Comparison of ENCODE assay signal across 1 cellular context in genomic region chr4:150583287-150584197, GRCh38.
A peak's percentile ranks its signal among the peaks of the same experiment; 100 is the strongest.
TF ChIP-seq lines count a peak whose summit lies in the region.

No MANE protein-coding gene starts in this region.

TF ChIP-seq in WTC11, 78 proteins besides CTCF, POLR2A, EP300 and RAD21 (continued from another document):
- TF ChIP-seq FOXP4 (CRISPR knock-in tag; IDR thresholded peaks at IDR 0.05) (0 out of 2 replicates have a peak, but pooled peaks have one; percentile 39), FOXP1 (CRISPR knock-in tag; IDR thresholded peaks at IDR 0.05; ENCODE audit: borderline replicate concordance) (0 out of 2 replicates have a peak, but pooled peaks have one; percentile 15), ZNF416 (CRISPR knock-in tag; IDR thresholded peaks at IDR 0.05) (no peak), USF2 (CRISPR knock-in tag; IDR thresholded peaks at IDR 0.05) (peak; percentile 21; the same call in 1 of the 2 replicates), E2F4 (CRISPR knock-in tag; IDR thresholded peaks at IDR 0.05; ENCODE audit: borderline replicate concordance, low read depth) (no peak), ZNF219 (CRISPR knock-in tag; IDR thresholded peaks at IDR 0.05; ENCODE audit: borderline replicate concordance) (no peak), SMAD4 (CRISPR knock-in tag; IDR thresholded peaks at IDR 0.05) (no peak), CREM (CRISPR knock-in tag; IDR thresholded peaks at IDR 0.05) (no peak), ATF3 (CRISPR knock-in tag; conservative IDR thresholded peaks at IDR 0.05) (no peak), EMX1 (CRISPR knock-in tag; IDR thresholded peaks at IDR 0.05) (no peak), TEAD1 (CRISPR knock-in tag; IDR thresholded peaks at IDR 0.05) (no peak), TP53 (CRISPR knock-in tag; IDR thresholded peaks at IDR 0.05) (no peak), CBFB (CRISPR knock-in tag; IDR thresholded peaks at IDR 0.05; ENCODE audit: low read depth) (no peak), CDX4 (CRISPR knock-in tag; IDR thresholded peaks at IDR 0.05; ENCODE audit: borderline replicate concordance) (no peak), SMAD3 (CRISPR knock-in tag; IDR thresholded peaks at IDR 0.05; ENCODE audit: borderline replicate concordance) (0 out of 2 replicates have a peak, but pooled peaks have one; percentile 34), ZNF121 (CRISPR knock-in tag; IDR thresholded peaks at IDR 0.05) (no peak; the same call in 1 of the 2 replicates), ZNF138 (CRISPR knock-in tag; conservative IDR thresholded peaks at IDR 0.05) (peak; percentile 71; the same call in 1 of the 2 replicates), RELA (CRISPR knock-in tag; IDR thresholded peaks at IDR 0.05; ENCODE audit: borderline replicate concordance) (no peak)
